Comparison of ENCODE assay signal across 9 cellular contexts in the genomic region with DNA sequence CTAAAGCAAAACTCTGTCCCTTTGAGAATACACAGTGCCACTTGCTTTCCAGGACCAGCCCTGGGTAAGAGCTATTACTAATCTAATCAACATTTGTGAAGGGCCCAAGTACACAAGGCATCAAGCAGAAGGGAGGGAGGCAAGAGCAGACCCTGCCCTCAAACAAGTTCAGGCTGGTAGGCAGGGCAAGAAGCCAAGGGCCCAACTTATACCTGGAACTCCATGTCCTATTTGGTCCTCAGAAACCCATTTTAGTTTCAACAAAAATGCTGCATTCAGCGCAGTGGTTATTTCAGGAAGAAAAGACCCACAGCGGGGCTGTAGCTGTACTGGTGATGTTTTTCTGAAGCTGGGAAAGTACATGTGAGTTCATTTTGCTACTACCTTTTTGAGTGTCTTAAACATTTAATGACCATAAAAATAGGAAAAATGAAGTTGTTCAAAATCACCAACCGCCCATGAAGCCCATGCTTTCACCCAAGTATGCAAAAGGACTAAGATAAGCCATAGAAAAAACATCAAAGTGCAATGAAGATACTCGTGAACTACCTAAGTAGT. TPM values are rescaled to one million over a fixed set of nuclear protein-coding genes. Genes with fewer than 3 reads are reported as not detected.
DNase-seq lines count a peak whose midpoint lies in the region; ATAC-seq and TF ChIP-seq lines count a peak whose summit lies in the region.
"Had no signal": no experiment of that assay in that cellular context is flagged by ENCODE, and none has a peak within 500 bp of the region (broad histone marks: within the 10 kb centered on the region; RNA-seq: fewer than 3 reads in every experiment).

No MANE protein-coding gene starts in this region.

- POLR2A ChIA-PET in RWPE1 (lab: Yijun Ruan, JAX; ENCODE audit: low non-redundant PET), result no interaction called here

- H3K4me1 Mint-ChIP-seq in type B pancreatic cell (ENCODE audit: unreplicated experiment), result peaks cover 22% of the 10 kb centered on the region

- H3K27me3 Mint-ChIP-seq in type B pancreatic cell, result no peaks in the 10 kb centered on the region

- H3K27ac Mint-ChIP-seq in type B pancreatic cell, result peak overlapping the region; percentile 75

- peak overlapping the region; percentile 96 for H3K4me3 Mint-ChIP-seq in type B pancreatic cell

- no peak for DNase-seq in left ventricle myocardium superior
- DNase-seq in Right ventricle myocardium superior, result no peak
- DNase-seq in RWPE1 (ENCODE audit: low spot score), result no peak
- DNase-seq in epithelial cell of prostate (ENCODE audit: low read depth, low spot score), result no peak
- no peak for DNase-seq in type B pancreatic cell (ENCODE audit: extremely low spot score, unreplicated experiment)
- no peak for DNase-seq in NCI-H2107 treated with DMSO at 0.1 percent for 48 hours (lab: John Stamatoyannopoulos, UW; ENCODE audit: unreplicated experiment)
- no peak for DNase-seq in central memory CD4-positive, alpha-beta T cell
- no peak for DNase-seq in HK-2 (ENCODE audit: unreplicated experiment)
- DNase-seq: cortex of kidney had no signal

- TF ChIP-seq CTCF in RWPE1 (conservative IDR thresholded peaks at IDR 0.05; ENCODE audit: low read depth) (no peak), type B pancreatic cell (conservative IDR thresholded peaks at IDR 0.05) (no peak)

- CTCF ChIA-PET in RWPE1 (lab: Yijun Ruan, JAX), result no interaction called here

- intact Hi-C loops in left ventricle myocardium superior (cut with micrococcal nuclease) (no loop called here), Right ventricle myocardium superior (cut with DNase I) (no loop called here)

- no peaks in the 10 kb centered on the region for H3K9me3 Mint-ChIP-seq in type B pancreatic cell

- ATAC-seq in left ventricle myocardium superior, result peak; percentile 7
- no peak for ATAC-seq in Right ventricle myocardium superior (ENCODE audit: poor library complexity)

- H3K27ac ChIP-seq in RWPE1 (peak overlapping the region; percentile 80), epithelial cell of prostate (peak overlapping the region; percentile 89)

- H3K36me3 Mint-ChIP-seq in type B pancreatic cell, result peaks cover 43% of the 10 kb centered on the region

RNA-seq across cellular contexts. Expression of a gene that starts 2.8 kb away (rescaled TPM):
- 717 TPM for total RNA-seq in left ventricle myocardium superior
- total RNA-seq in Right ventricle myocardium superior, result 707 TPM
- 2,088 and 2,219 TPM in 2 replicates for total RNA-seq in type B pancreatic cell (ENCODE audit: low replicate concordance)
